ENCODE assay signal across 18 cellular contexts in the genomic region with DNA sequence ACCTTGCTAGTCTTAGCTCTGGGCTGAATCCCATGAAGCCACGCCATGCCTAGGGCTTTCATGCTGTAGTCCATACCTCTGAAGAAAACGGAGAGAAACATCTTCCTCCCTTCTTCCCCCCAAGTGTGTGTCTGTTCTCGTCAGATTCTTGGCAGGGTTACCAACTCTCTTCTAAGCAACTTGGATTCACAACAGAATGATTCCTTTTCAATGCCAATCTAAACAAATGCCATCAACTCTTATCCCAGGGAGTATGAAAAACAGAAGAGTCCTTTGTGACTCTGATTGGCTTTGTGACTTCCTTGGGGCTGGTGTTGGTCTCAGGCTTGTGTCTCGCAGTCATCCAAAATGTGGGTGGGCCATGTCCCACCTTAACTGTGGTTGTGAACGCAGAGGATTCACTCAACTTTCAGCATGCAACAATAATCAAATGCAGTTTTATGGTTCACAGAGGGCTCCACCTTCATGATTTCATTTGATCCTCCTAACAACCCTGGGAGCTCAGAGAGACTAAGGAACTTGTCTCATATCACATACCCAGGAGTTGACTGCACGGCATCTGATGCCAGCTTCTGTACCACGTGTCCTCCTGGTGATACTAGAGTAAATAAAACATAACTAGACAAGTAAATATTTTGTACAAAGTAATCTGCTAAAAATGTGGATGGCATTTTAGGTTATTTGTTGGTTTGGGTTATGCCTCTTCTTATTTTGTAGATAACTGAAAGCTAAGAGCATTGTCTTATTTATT.
DNase-seq lines count a peak whose midpoint lies in the region; ATAC-seq and TF ChIP-seq lines count a peak whose summit lies in the region.
"Had no signal": no experiment of that assay in that cellular context is flagged by ENCODE, and none has a peak within 500 bp of the region (broad histone marks: within the 10 kb centered on the region; RNA-seq: fewer than 3 reads in every experiment).

No MANE protein-coding gene starts in this region.

- H3K9me1 ChIP-seq in IMR-90 (ENCODE audit: insufficient read depth, low read length), result peaks cover 19% of the 10 kb centered on the region

- H3K36me3 ChIP-seq in IMR-90 (ENCODE audit: control insufficient read depth, insufficient read depth, low read length), result no peaks in the 10 kb centered on the region
- H3K36me3 ChIP-seq: ovary, suprapubic skin had no signal

- H3K27ac ChIP-seq in IMR-90 (ENCODE audit: insufficient read depth, low read length) (peak overlapping the region; percentile 82), VCaP (peak overlapping the region; percentile 10; the same call in 1 of the 2 replicates)
- H3K27ac ChIP-seq: ovary, suprapubic skin had no signal

- ATAC-seq in IMR-90 (ENCODE audit: low read depth) (peak; percentile 25), sciatic nerve (peak; percentile 54)
- ATAC-seq: activated CD8-positive, alpha-beta T cell treated with anti-CD3 and anti-CD28 coated beads for 36 hours; effector memory CD8-positive, alpha-beta T cell had no signal

- in situ Hi-C loops in IMR-90 (cut with MboI; ENCODE audit: low sequenced_read_pairs), result no loop called here

- H4K91ac ChIP-seq in IMR-90 (ENCODE audit: insufficient read depth, low read depth, low read length), result peak overlapping the region; percentile 60

- POLR2A ChIA-PET in IMR-90 (lab: Charles Lee; ENCODE audit: unreplicated experiment), result no interaction called here

- BruUV-seq in IMR-90 (replicated peaks; lab: Mats Ljungman, UMichigan), result no TSS peak

- 100% methylated on average over 1 of the region's 7 CpGs; no CpG with 5 or more reads in 1 of the 2 experiments for WGBS in IMR-90 (ENCODE audit: extremely low coverage in 2 of 2, insufficient read length in 1 of 2), 2 experiments

- H3K4me2 ChIP-seq in IMR-90 (ENCODE audit: low read depth, low read length), result peak overlapping the region; percentile 15; the same call in 1 of the 2 replicates
- H3K4me2 ChIP-seq: smooth muscle cell had no signal

- H3K14ac ChIP-seq in IMR-90 (replicated peaks; ENCODE audit: low read depth, low read length), result peak overlapping the region; percentile 74

- no peak overlapping the region for H2AK9ac ChIP-seq in IMR-90 (replicated peaks; ENCODE audit: low read depth, low read length, poor library complexity)

- peak overlapping the region; percentile 35 for H3K23ac ChIP-seq in IMR-90 (ENCODE audit: low read depth, low read length)

- no peak for TF ChIP-seq POLR2A in IMR-90 (IDR thresholded peaks at IDR 0.05; ENCODE audit: low read depth, low read length)

- TF ChIP-seq RAD21 in IMR-90 (IDR thresholded peaks at IDR 0.05; ENCODE audit: low read length), result no peak

- H3K18ac ChIP-seq in IMR-90 (ENCODE audit: low read depth, low read length), result peak overlapping the region; percentile 94

- H3K9me3 ChIP-seq in IMR-90 (ENCODE audit: control insufficient read depth, insufficient read depth, low read length), result no peaks in the 10 kb centered on the region
- H3K9me3 ChIP-seq: ovary, suprapubic skin had no signal

- no peaks in the 10 kb centered on the region; the same call in none of the 2 replicates for H3K27me3 ChIP-seq in IMR-90 (ENCODE audit: control insufficient read depth, insufficient read depth, low read length)
- H3K27me3 ChIP-seq: ovary, suprapubic skin had no signal

- DNase-seq in IMR-90 (peak; percentile 62), fibroblast of gingiva (ENCODE audit: low read depth) (peak; percentile 75), sciatic nerve (ENCODE audit: low spot score) (no peak), dedifferentiated amniotic fluid mesenchymal stem cell (ENCODE audit: extremely low spot score) (no peak), UCSD-AML1 (lab: John Stamatoyannopoulos, UW; ENCODE audit: unreplicated experiment) (no peak), DMS153 (lab: John Stamatoyannopoulos, UW) (no peak), pons (ENCODE audit: low spot score) (no peak)
- DNase-seq: activated CD8-positive, alpha-beta T cell treated with anti-CD3 and anti-CD28 coated beads for 36 hours; effector memory CD8-positive, alpha-beta T cell; NCI-H146; NCI-H345; ovary; RPMI8226; stimulated activated CD8-positive, alpha-beta memory T cell treated with anti-CD3 and anti-CD28 coated beads, Interleukin-4, amount 100 ng/mL, for 48 hours; T-helper 1 cell had no signal

- no peaks in the 10 kb centered on the region for H3K79me1 ChIP-seq in IMR-90 (ENCODE audit: low read depth in 1 of 2, low read length in 2 of 2)

- CTCF ChIA-PET in IMR-90 (lab: Yijun Ruan, JAX), result interaction anchor here (0.7 to 0.8 kb wide), 2 partner anchors 121 to 350 kb away, joined by 3 read pairs; a partner anchor contains a TSS

- peak overlapping the region; percentile 68 for H2AK5ac ChIP-seq in IMR-90 (ENCODE audit: low read depth, low read length)

- dilution Hi-C loops in IMR-90 (cut with HindIII; ENCODE audit: low sequenced_read_pairs, unreplicated experiment), result no loop called here

- peak overlapping the region; percentile 59 for H2BK15ac ChIP-seq in IMR-90 (ENCODE audit: low read depth, low read length)

- H3K56ac ChIP-seq in IMR-90 (ENCODE audit: extremely low read depth, insufficient read depth, low read length), result peak overlapping the region; percentile 40; the same call in 1 of the 2 replicates

- intact Hi-C loops in IMR-90 (cut with micrococcal nuclease), result loop anchor here (5.0 to 10.0 kb wide), 3 partner anchors 164 to 469 kb away; a partner anchor contains a TSS
- intact Hi-C loops in sciatic nerve (cut with DNase I), result loop anchor here (10.0 kb wide), 1 partner anchor 761 kb away; no protein-coding TSS in a partner anchor

- H3K4ac ChIP-seq in IMR-90 (ENCODE audit: low read depth, low read length), result peak overlapping the region; percentile 91

- H3K4me1 ChIP-seq in IMR-90 (ENCODE audit: control insufficient read depth, insufficient read depth, low read length), result peaks cover 27% of the 10 kb centered on the region

- H4K20me1 ChIP-seq in IMR-90 (ENCODE audit: insufficient read depth, low read length), result no peaks in the 10 kb centered on the region

- H2AFZ ChIP-seq in IMR-90 (replicated peaks; ENCODE audit: low read length, poor library complexity), result peak overlapping the region; percentile 32

- peak overlapping the region; percentile 93 for H2BK20ac ChIP-seq in IMR-90 (ENCODE audit: low read depth, low read length)

- TF ChIP-seq CTCF in IMR-90 (conservative IDR thresholded peaks at IDR 0.05; ENCODE audit: low read depth, low read length), result no peak
- no peak for TF ChIP-seq CTCF in VCaP (conservative IDR thresholded peaks at IDR 0.05)

- H4K8ac ChIP-seq in IMR-90 (ENCODE audit: low read depth in 2 of 2, low read length in 2 of 2), result peak overlapping the region in 1 of 2 experiments; percentile 68; a peak in 2 of 4 replicates

- H3K9ac ChIP-seq in IMR-90 (ENCODE audit: low read depth, low read length), result no peak overlapping the region

- peak overlapping the region; percentile 92 for H4K5ac ChIP-seq in IMR-90 (ENCODE audit: low read depth, low read length)

- no peak overlapping the region for H3K4me3 ChIP-seq in IMR-90 (ENCODE audit: insufficient read depth, low read depth, low read length)
- H3K4me3 ChIP-seq: ovary, smooth muscle cell, suprapubic skin had no signal

- H2BK5ac ChIP-seq in IMR-90 (ENCODE audit: low read depth, low read length, poor library complexity, severe bottlenecking), result peak overlapping the region; percentile 39

- peak overlapping the region; percentile 92 for H2BK120ac ChIP-seq in IMR-90 (ENCODE audit: low read depth, low read length)

TF ChIP-seq in IMR-90, 13 proteins besides CTCF, POLR2A, EP300 and RAD21:
- no peak for TF ChIP-seq NFE2L2 (IDR thresholded peaks at IDR 0.05; ENCODE audit: low read depth, low read length)
- TF ChIP-seq, protein P1, sequence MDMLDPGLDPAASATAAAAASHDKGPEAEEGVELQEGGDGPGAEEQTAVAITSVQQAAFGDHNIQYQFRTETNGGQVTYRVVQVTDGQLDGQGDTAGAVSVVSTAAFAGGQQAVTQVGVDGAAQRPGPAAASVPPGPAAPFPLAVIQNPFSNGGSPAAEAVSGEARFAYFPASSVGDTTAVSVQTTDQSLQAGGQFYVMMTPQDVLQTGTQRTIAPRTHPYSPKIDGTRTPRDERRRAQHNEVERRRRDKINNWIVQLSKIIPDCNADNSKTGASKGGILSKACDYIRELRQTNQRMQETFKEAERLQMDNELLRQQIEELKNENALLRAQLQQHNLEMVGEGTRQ (IDR thresholded peaks at IDR 0.05; ENCODE audit: low read depth, low read length), result peak; percentile 60; the same call in 1 of the 2 replicates
- no peak for TF ChIP-seq RFX5 (IDR thresholded peaks at IDR 0.05; ENCODE audit: low read depth, low read length)
- no peak for TF ChIP-seq SMC3 (IDR thresholded peaks at IDR 0.05; ENCODE audit: low read depth, low read length)
TF ChIP-seq in IMR-90: peak in this region for 1.

Comparison
In these comparisons a context has a peak if more than half of its experiments do, and no peak if none do; other contexts are left out.
1. DNase-seq: peak in IMR-90 (single experiment) and fibroblast of gingiva (single experiment); none in sciatic nerve (single experiment), dedifferentiated amniotic fluid mesenchymal stem cell (single experiment), UCSD-AML1 (single experiment), DMS153 (single experiment) and pons (single experiment).